1 cellular context compared by ENCODE assay signal in genomic region chr13:51453308-51453958, GRCh38.
A peak's percentile ranks its signal among the peaks of the same experiment; 100 is the strongest.
TF ChIP-seq lines count a peak whose summit lies in the region.

No MANE protein-coding gene starts in this region.

TF ChIP-seq in K562, 482 proteins besides CTCF, POLR2A, EP300 and RAD21 (continued from another document):
- TF ChIP-seq ZNF395 (CRISPR knock-in tag; IDR thresholded peaks at IDR 0.05) (no peak), IRF2 (CRISPR knock-in tag; IDR thresholded peaks at IDR 0.05) (no peak), ELF1 (tag; IDR thresholded peaks at IDR 0.05) (peak; percentile 79), E2F3 (CRISPR knock-in tag; IDR thresholded peaks at IDR 0.05) (no peak), ATF1 (CRISPR knock-in tag; IDR thresholded peaks at IDR 0.05) (no peak), ATF1 (tag; IDR thresholded peaks at IDR 0.05) (peak; percentile 24; the same call in 1 of the 2 replicates), POLR2AphosphoS5 (IDR thresholded peaks at IDR 0.05; ENCODE audit: control insufficient read depth, insufficient read depth, low read depth, low read length) (peak; percentile 64), CREB3L1 (IDR thresholded peaks at IDR 0.05; ENCODE audit: borderline replicate concordance, low read depth) (0 out of 2 replicates have a peak, but pooled peaks have one; percentile 32), RCOR1 (IDR thresholded peaks at IDR 0.05; ENCODE audit: borderline replicate concordance in 1 of 2, low read depth in 2 of 2, low read length in 2 of 2) (no peak), ASH1L (IDR thresholded peaks at IDR 0.05; ENCODE audit: borderline replicate concordance, low read depth, partially characterized antibody) (no peak), HBP1 (CRISPR knock-in tag; IDR thresholded peaks at IDR 0.05) (no peak), TARDBP (IDR thresholded peaks at IDR 0.05) (no peak), EP400 (IDR thresholded peaks at IDR 0.05) (peak; percentile 17; the same call in 1 of the 2 replicates), CCAR2 (IDR thresholded peaks at IDR 0.05; ENCODE audit: low read depth, low read length) (no peak), ZNF785 (CRISPR knock-in tag; IDR thresholded peaks at IDR 0.05) (no peak), DEAF1 (CRISPR knock-in tag; IDR thresholded peaks at IDR 0.05) (no peak), SPI1 (IDR thresholded peaks at IDR 0.05; ENCODE audit: borderline replicate concordance, low read depth, low read length) (peak; percentile 61; the same call in 1 of the 2 replicates), SIN3A (IDR thresholded peaks at IDR 0.05; ENCODE audit: borderline replicate concordance in 2 of 2, control insufficient read depth in 1 of 2, low read depth in 2 of 2, low read length in 2 of 2) (peak in 1 of 2 experiments; percentile 59; a peak in 1 of 4 replicates), ZNF263 (CRISPR knock-in tag; IDR thresholded peaks at IDR 0.05; ENCODE audit: borderline replicate concordance) (peak; percentile 38; the same call in 1 of the 2 replicates), HMGXB4 (CRISPR knock-in tag; IDR thresholded peaks at IDR 0.05) (no peak), ZMIZ1 (IDR thresholded peaks at IDR 0.05; ENCODE audit: low read depth in 2 of 2, low read length in 2 of 2) (peak in 1 of 2 experiments; percentile 28; a peak in 1 of 4 replicates), FIP1L1 (IDR thresholded peaks at IDR 0.05; ENCODE audit: low read depth, low read length, poor library complexity, severe bottlenecking) (peak; percentile 36), ZNF140 (CRISPR knock-in tag; IDR thresholded peaks at IDR 0.05) (no peak), ZNF766 (CRISPR knock-in tag; conservative IDR thresholded peaks at IDR 0.05) (peak; percentile 86), ATF7 (IDR thresholded peaks at IDR 0.05) (peak; percentile 42; the same call in 1 of the 2 replicates), DPF2 (IDR thresholded peaks at IDR 0.05) (0 out of 2 replicates have a peak, but pooled peaks have one; percentile 37), CCNT2 (IDR thresholded peaks at IDR 0.05; ENCODE audit: borderline replicate concordance, extremely low read depth, insufficient read length, low read depth, low read length) (peak; percentile 91), NFRKB (IDR thresholded peaks at IDR 0.05; ENCODE audit: low read depth) (0 out of 2 replicates have a peak, but pooled peaks have one; percentile 61)
